Comparison of ENCODE assay signal across 15 cellular contexts in the genomic region with DNA sequence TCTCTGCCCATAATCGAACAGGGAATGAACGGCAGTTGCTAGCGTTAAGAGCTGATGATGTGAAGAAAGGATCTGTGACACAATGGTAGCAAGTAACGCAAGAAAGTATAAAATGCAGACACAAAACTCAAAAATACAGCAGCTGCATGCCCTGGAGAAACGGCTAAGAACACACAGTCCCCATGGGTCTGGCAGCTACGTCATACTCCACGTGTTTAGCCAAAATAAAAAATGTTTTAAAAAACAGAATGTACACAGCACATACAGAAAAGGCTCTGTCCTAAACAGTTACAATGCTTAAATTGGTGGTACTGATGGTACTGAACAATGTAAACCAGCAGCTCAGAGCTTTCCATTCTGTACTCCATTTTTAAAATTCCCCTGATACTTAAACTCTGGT. TPM values are rescaled to one million over a fixed set of nuclear protein-coding genes. Genes with fewer than 3 reads are reported as not detected.
DNase-seq lines count a peak whose midpoint lies in the region; ATAC-seq and TF ChIP-seq lines count a peak whose summit lies in the region.
"Had no signal": no experiment of that assay in that cellular context is flagged by ENCODE, and none has a peak within 500 bp of the region (broad histone marks: within the 10 kb centered on the region; RNA-seq: fewer than 3 reads in every experiment).

No MANE protein-coding gene starts in this region.

- H3K4me3 ChIP-seq in hepatocyte (no peak overlapping the region), Karpas-422 (ENCODE audit: low read length) (no peak overlapping the region)
- H3K4me3 ChIP-seq: BLaER1 had no signal

- H3K4me1 ChIP-seq in hepatocyte (ENCODE audit: insufficient read depth) (peaks cover 6% of the 10 kb centered on the region), Karpas-422 (ENCODE audit: low read length) (peaks cover 12% of the 10 kb centered on the region)
- H3K4me1 ChIP-seq: BLaER1 had no signal

- H3K36me3 ChIP-seq in hepatocyte (replicated peaks; ENCODE audit: insufficient read depth, low read depth) (no peaks in the 10 kb centered on the region), Karpas-422 (ENCODE audit: insufficient read depth, low read length) (no peaks in the 10 kb centered on the region)

- TF ChIP-seq CTCF in hepatocyte (IDR thresholded peaks at IDR 0.05; ENCODE audit: poor library complexity), result no peak
- no peak for TF ChIP-seq CTCF in GM20000 (IDR thresholded peaks at IDR 0.05; ENCODE audit: extremely low read depth, missing control alignments)

- peaks cover 6% of the 10 kb centered on the region for H3K79me2 ChIP-seq in hepatocyte
- H3K79me2 ChIP-seq in Karpas-422 (ENCODE audit: low read length), result no peaks in the 10 kb centered on the region

- peak overlapping the region; percentile 12 for H3K27ac ChIP-seq in hepatocyte
- H3K27ac ChIP-seq in Karpas-422 (ENCODE audit: low read length), result no peak overlapping the region
- H3K27ac ChIP-seq: BLaER1 had no signal

- no peaks in the 10 kb centered on the region for H3K9me2 ChIP-seq in hepatocyte (replicated peaks; ENCODE audit: insufficient read depth)
- no peaks in the 10 kb centered on the region for H3K9me2 ChIP-seq in Karpas-422 (replicated peaks; ENCODE audit: insufficient read depth, low read length)

- no peak overlapping the region for H3K4me3 Mint-ChIP-seq in T-helper 17 cell
- H3K4me3 Mint-ChIP-seq: CD14-positive monocyte; CD4-positive, alpha-beta memory T cell had no signal

- no peak overlapping the region for H3K9ac ChIP-seq in Karpas-422 (ENCODE audit: low read length)
- H3K9ac ChIP-seq: BLaER1 had no signal

- H3K27me3 ChIP-seq in hepatocyte, result no peaks in the 10 kb centered on the region
- no peaks in the 10 kb centered on the region for H3K27me3 ChIP-seq in Karpas-422 (ENCODE audit: low read length)
- H3K27me3 ChIP-seq: BLaER1 had no signal

- 87% methylated on average over 7 of the region's 7 CpGs for WGBS in hepatocyte (ENCODE audit: low lambda C conversion rate, missing lambda C conversion rate)

- intact Hi-C loops in sciatic nerve (cut with DNase I), result no loop called here

- peak overlapping the region; percentile 43 for H3K27ac Mint-ChIP-seq in T-helper 17 cell
- H3K27ac Mint-ChIP-seq: CD14-positive monocyte; CD4-positive, alpha-beta memory T cell had no signal

- H3K4me2 ChIP-seq in hepatocyte, result no peak overlapping the region
- no peak overlapping the region for H3K4me2 ChIP-seq in Karpas-422 (ENCODE audit: low read depth, low read length, poor library complexity, severe bottlenecking)
- H3K4me2 ChIP-seq: BLaER1 had no signal

- peaks cover 14% of the 10 kb centered on the region for H3K4me1 Mint-ChIP-seq in T-helper 17 cell
- H3K4me1 Mint-ChIP-seq: CD14-positive monocyte had no signal

- H2AFZ ChIP-seq in hepatocyte (no peak overlapping the region), Karpas-422 (ENCODE audit: low read length) (no peak overlapping the region)

- peaks cover 6% of the 10 kb centered on the region for H3K36me3 Mint-ChIP-seq in T-helper 17 cell (ENCODE audit: low read depth)

- DNase-seq in T-helper 17 cell (no peak), hepatocyte (ENCODE audit: low spot score) (no peak), sciatic nerve (ENCODE audit: low spot score) (no peak), Karpas-422 (no peak), GM20000 (ENCODE audit: low spot score) (no peak)
- DNase-seq in activated naive CD4-positive, alpha-beta T cell treated with anti-CD3 and anti-CD28 coated beads, Interleukin-2, amount 50 U/mL, for 16 hours, result no peak
- DNase-seq: 8988T; CD4-positive, alpha-beta memory T cell; DMS153; DMS79; GDM1; HCEC 1CT had no signal

- ATAC-seq in T-helper 17 cell (no peak), sciatic nerve (peak; percentile 42), GM18520 (IDR thresholded peaks at IDR 0.05; ENCODE audit: unreplicated experiment) (no peak)

- no peaks in the 10 kb centered on the region for H3K27me3 Mint-ChIP-seq in T-helper 17 cell
- H3K27me3 Mint-ChIP-seq: CD4-positive, alpha-beta memory T cell had no signal

- H4K20me1 ChIP-seq in hepatocyte (ENCODE audit: insufficient read depth, poor library complexity, severe bottlenecking) (no peaks in the 10 kb centered on the region), Karpas-422 (ENCODE audit: insufficient read depth, low read depth, low read length) (no peaks in the 10 kb centered on the region)
- H4K20me1 ChIP-seq: BLaER1 had no signal

- H3K9me3 ChIP-seq in T-helper 17 cell (ENCODE audit: control insufficient read depth, low read length, poor library complexity, severe bottlenecking), result no peaks in the 10 kb centered on the region
- H3K9me3 ChIP-seq in hepatocyte (ENCODE audit: low read depth), result no peaks in the 10 kb centered on the region
- no peaks in the 10 kb centered on the region for H3K9me3 ChIP-seq in Karpas-422 (ENCODE audit: low read length)
- H3K9me3 ChIP-seq: BLaER1 had no signal

RNA-seq across cellular contexts. Expression of gene HUS1B, which starts 34.4 kb away (rescaled TPM):
- total RNA-seq in T-helper 17 cell (1 to 10 TPM; 1.9 to 4.5 TPM), hepatocyte (0.33 and 1.2 TPM in 2 replicates), sciatic nerve (2.0 TPM)
- 0.45 and 1.2 TPM in 2 replicates for polyA plus RNA-seq in hepatocyte
- total RNA-seq in Karpas-422 (2014; rRNA removed; shearing (Covaris generic); ENCODE audit: low replicate concordance), result 0.30 and 2.2 TPM in 2 replicates
